ENCODE assay signal across 1 cellular context in genomic region chr19:36054733-36055686, GRCh38.
TF ChIP-seq lines count a peak whose summit lies in the region.

Gene WDR62 (plus strand): TSS chr19:36054897. CDS start chr19:36054972, 75 bp downstream.

TF ChIP-seq in HEK293, 187 proteins besides CTCF, POLR2A, EP300 and RAD21 (continued from another document and continues in another):
- TF ChIP-seq, protein P1, sequence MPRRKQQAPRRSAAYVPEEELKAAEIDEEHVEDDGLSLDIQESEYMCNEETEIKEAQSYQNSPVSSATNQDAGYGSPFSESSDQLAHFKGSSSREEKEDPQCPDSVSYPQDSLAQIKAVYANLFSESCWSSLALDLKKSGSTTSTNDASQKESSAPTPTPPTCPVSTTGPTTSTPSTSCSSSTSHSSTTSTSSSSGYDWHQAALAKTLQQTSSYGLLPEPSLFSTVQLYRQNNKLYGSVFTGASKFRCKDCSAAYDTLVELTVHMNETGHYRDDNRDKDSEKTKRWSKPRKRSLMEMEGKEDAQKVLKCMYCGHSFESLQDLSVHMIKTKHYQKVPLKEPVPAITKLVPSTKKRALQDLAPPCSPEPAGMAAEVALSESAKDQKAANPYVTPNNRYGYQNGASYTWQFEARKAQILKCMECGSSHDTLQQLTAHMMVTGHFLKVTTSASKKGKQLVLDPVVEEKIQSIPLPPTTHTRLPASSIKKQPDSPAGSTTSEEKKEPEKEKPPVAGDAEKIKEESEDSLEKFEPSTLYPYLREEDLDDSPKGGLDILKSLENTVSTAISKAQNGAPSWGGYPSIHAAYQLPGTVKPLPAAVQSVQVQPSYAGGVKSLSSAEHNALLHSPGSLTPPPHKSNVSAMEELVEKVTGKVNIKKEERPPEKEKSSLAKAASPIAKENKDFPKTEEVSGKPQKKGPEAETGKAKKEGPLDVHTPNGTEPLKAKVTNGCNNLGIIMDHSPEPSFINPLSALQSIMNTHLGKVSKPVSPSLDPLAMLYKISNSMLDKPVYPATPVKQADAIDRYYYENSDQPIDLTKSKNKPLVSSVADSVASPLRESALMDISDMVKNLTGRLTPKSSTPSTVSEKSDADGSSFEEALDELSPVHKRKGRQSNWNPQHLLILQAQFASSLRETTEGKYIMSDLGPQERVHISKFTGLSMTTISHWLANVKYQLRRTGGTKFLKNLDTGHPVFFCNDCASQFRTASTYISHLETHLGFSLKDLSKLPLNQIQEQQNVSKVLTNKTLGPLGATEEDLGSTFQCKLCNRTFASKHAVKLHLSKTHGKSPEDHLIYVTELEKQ (tag by site-specific recombination; IDR thresholded peaks at IDR 0.05; ENCODE audit: borderline replicate concordance), result no peak
- no peak for TF ChIP-seq ATF2 (tag by site-specific recombination; IDR thresholded peaks at IDR 0.05; ENCODE audit: low read depth)
- peak; percentile 62; the same call in 1 of the 2 replicates for TF ChIP-seq PRDM4 (tag by site-specific recombination; IDR thresholded peaks at IDR 0.05)
- peak; percentile 52 for TF ChIP-seq GLIS1 (tag by site-specific recombination; IDR thresholded peaks at IDR 0.05)
- no peak for TF ChIP-seq ZNF664 (tag by site-specific recombination; IDR thresholded peaks at IDR 0.05)
- 0 out of 2 replicates have a peak, but pooled peaks have one; percentile 44 for TF ChIP-seq ZNF596 (tag by site-specific recombination; IDR thresholded peaks at IDR 0.05)
- no peak for TF ChIP-seq ZNF544 (tag by site-specific recombination; IDR thresholded peaks at IDR 0.05)
- no peak for TF ChIP-seq MEIS1 (CRISPR knock-in tag; IDR thresholded peaks at IDR 0.05; ENCODE audit: borderline replicate concordance)
- TF ChIP-seq ZNF138 (tag by site-specific recombination; IDR thresholded peaks at IDR 0.05; ENCODE audit: borderline replicate concordance), result no peak; the same call in 1 of the 2 replicates
- peak; percentile 10; the same call in 1 of the 2 replicates for TF ChIP-seq ZIC2 (tag by site-specific recombination; IDR thresholded peaks at IDR 0.05)
- no peak for TF ChIP-seq ZNF645 (tag by site-specific recombination; IDR thresholded peaks at IDR 0.05)
- TF ChIP-seq, protein P2, sequence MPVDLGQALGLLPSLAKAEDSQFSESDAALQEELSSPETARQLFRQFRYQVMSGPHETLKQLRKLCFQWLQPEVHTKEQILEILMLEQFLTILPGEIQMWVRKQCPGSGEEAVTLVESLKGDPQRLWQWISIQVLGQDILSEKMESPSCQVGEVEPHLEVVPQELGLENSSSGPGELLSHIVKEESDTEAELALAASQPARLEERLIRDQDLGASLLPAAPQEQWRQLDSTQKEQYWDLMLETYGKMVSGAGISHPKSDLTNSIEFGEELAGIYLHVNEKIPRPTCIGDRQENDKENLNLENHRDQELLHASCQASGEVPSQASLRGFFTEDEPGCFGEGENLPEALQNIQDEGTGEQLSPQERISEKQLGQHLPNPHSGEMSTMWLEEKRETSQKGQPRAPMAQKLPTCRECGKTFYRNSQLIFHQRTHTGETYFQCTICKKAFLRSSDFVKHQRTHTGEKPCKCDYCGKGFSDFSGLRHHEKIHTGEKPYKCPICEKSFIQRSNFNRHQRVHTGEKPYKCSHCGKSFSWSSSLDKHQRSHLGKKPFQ (tag by site-specific recombination; IDR thresholded peaks at IDR 0.05), result peak; percentile 35
- TF ChIP-seq ZNF473 (tag by site-specific recombination; IDR thresholded peaks at IDR 0.05), result no peak
- TF ChIP-seq ZBTB8A (tag by site-specific recombination; IDR thresholded peaks at IDR 0.05), result no peak; the same call in 1 of the 2 replicates
- no peak for TF ChIP-seq ZNF585B (tag by site-specific recombination; IDR thresholded peaks at IDR 0.05)
- peak; percentile 73 for TF ChIP-seq ZFP69B (tag by site-specific recombination; IDR thresholded peaks at IDR 0.05)
- TF ChIP-seq ZFP41 (tag by site-specific recombination; IDR thresholded peaks at IDR 0.05; ENCODE audit: borderline replicate concordance), result no peak
- TF ChIP-seq ZNF670 (tag by site-specific recombination; IDR thresholded peaks at IDR 0.05; ENCODE audit: low read depth), result no peak
- TF ChIP-seq ZNF148 (tag by site-specific recombination; IDR thresholded peaks at IDR 0.05; ENCODE audit: borderline replicate concordance), result peak; percentile 58; the same call in 1 of the 2 replicates
- peak; percentile 56; the same call in 1 of the 2 replicates for TF ChIP-seq ZSCAN16 (tag by site-specific recombination; IDR thresholded peaks at IDR 0.05)
- TF ChIP-seq SCRT2 (tag by site-specific recombination; IDR thresholded peaks at IDR 0.05), result no peak
- TF ChIP-seq ZNF169 (tag by site-specific recombination; IDR thresholded peaks at IDR 0.05), result no peak
- peak; percentile 100 for TF ChIP-seq ZNF341 (tag by site-specific recombination; IDR thresholded peaks at IDR 0.05; ENCODE audit: low read depth)
- TF ChIP-seq ZNF776 (tag by site-specific recombination; IDR thresholded peaks at IDR 0.05; ENCODE audit: borderline replicate concordance), result no peak
- TF ChIP-seq, protein P3, sequence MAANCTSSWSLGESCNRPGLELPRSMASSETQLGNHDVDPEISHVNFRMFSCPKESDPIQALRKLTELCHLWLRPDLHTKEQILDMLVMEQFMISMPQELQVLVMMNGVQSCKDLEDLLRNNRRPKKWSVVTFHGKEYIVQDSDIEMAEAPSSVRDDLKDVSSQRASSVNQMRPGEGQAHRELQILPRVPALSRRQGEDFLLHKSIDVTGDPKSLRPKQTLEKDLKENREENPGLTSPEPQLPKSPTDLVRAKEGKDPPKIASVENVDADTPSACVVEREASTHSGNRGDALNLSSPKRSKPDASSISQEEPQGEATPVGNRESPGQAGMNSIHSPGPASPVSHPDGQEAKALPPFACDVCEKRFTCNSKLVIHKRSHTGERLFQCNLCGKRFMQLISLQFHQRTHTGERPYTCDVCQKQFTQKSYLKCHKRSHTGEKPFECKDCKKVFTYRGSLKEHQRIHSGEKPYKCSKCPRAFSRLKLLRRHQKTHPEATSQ (tag by site-specific recombination; IDR thresholded peaks at IDR 0.05), result peak; percentile 97
- no peak for TF ChIP-seq ZNF223 (tag by site-specific recombination; IDR thresholded peaks at IDR 0.05)
- TF ChIP-seq ZNF548 (tag by site-specific recombination; IDR thresholded peaks at IDR 0.05), result peak; percentile 66; the same call in 1 of the 2 replicates
- peak; percentile 95 for TF ChIP-seq KLF16 (tag by site-specific recombination; IDR thresholded peaks at IDR 0.05)
- peak; percentile 60 for TF ChIP-seq ZNF157 (tag by site-specific recombination; IDR thresholded peaks at IDR 0.05)
- no peak for TF ChIP-seq ZNF654 (tag by site-specific recombination; IDR thresholded peaks at IDR 0.05; ENCODE audit: low read depth)
- TF ChIP-seq, protein P4, sequence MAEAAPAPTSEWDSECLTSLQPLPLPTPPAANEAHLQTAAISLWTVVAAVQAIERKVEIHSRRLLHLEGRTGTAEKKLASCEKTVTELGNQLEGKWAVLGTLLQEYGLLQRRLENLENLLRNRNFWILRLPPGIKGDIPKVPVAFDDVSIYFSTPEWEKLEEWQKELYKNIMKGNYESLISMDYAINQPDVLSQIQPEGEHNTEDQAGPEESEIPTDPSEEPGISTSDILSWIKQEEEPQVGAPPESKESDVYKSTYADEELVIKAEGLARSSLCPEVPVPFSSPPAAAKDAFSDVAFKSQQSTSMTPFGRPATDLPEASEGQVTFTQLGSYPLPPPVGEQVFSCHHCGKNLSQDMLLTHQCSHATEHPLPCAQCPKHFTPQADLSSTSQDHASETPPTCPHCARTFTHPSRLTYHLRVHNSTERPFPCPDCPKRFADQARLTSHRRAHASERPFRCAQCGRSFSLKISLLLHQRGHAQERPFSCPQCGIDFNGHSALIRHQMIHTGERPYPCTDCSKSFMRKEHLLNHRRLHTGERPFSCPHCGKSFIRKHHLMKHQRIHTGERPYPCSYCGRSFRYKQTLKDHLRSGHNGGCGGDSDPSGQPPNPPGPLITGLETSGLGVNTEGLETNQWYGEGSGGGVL (tag by site-specific recombination; IDR thresholded peaks at IDR 0.05), result peak; percentile 74
- TF ChIP-seq ZNF677 (tag by site-specific recombination; IDR thresholded peaks at IDR 0.05), result peak; percentile 73
- no peak for TF ChIP-seq ZNF23 (tag by site-specific recombination; IDR thresholded peaks at IDR 0.05; ENCODE audit: borderline replicate concordance)
- no peak for TF ChIP-seq ZNF140 (tag by site-specific recombination; IDR thresholded peaks at IDR 0.05)
- TF ChIP-seq ZSCAN23 (tag by site-specific recombination; IDR thresholded peaks at IDR 0.05), result peak; percentile 94
- no peak for TF ChIP-seq ZBTB21 (tag by site-specific recombination; IDR thresholded peaks at IDR 0.05)
- peak; percentile 51; the same call in 1 of the 2 replicates for TF ChIP-seq EGR2 (tag by site-specific recombination; IDR thresholded peaks at IDR 0.05; ENCODE audit: low read depth)
- no peak for TF ChIP-seq ZNF350 (tag by site-specific recombination; IDR thresholded peaks at IDR 0.05)
- peak; percentile 96 for TF ChIP-seq ZFP37 (tag by site-specific recombination; IDR thresholded peaks at IDR 0.05)
- no peak for TF ChIP-seq ZNF791 (tag by site-specific recombination; IDR thresholded peaks at IDR 0.05)
- TF ChIP-seq ZNF146 (tag by site-specific recombination; IDR thresholded peaks at IDR 0.05), result peak; percentile 82
- TF ChIP-seq ZNF514 (tag by site-specific recombination; IDR thresholded peaks at IDR 0.05), result no peak
- TF ChIP-seq ZNF626 (tag by site-specific recombination; IDR thresholded peaks at IDR 0.05), result no peak
- no peak for TF ChIP-seq ZNF530 (tag by site-specific recombination; IDR thresholded peaks at IDR 0.05; ENCODE audit: low read depth)
- TF ChIP-seq ZNF571 (tag by site-specific recombination; IDR thresholded peaks at IDR 0.05), result no peak
- TF ChIP-seq, protein P5, sequence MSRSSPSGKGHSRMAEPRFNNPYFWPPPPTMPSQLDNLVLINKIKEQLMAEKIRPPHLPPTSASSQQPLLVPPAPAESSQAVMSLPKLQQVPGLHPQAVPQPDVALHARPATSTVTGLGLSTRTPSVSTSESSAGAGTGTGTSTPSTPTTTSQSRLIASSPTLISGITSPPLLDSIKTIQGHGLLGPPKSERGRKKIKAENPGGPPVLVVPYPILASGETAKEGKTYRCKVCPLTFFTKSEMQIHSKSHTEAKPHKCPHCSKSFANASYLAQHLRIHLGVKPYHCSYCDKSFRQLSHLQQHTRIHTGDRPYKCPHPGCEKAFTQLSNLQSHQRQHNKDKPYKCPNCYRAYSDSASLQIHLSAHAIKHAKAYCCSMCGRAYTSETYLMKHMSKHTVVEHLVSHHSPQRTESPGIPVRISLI (tag by site-specific recombination; IDR thresholded peaks at IDR 0.05), result no peak
- TF ChIP-seq ZSCAN30 (tag by site-specific recombination; IDR thresholded peaks at IDR 0.05), result peak; percentile 77
